In the genomic region with DNA sequence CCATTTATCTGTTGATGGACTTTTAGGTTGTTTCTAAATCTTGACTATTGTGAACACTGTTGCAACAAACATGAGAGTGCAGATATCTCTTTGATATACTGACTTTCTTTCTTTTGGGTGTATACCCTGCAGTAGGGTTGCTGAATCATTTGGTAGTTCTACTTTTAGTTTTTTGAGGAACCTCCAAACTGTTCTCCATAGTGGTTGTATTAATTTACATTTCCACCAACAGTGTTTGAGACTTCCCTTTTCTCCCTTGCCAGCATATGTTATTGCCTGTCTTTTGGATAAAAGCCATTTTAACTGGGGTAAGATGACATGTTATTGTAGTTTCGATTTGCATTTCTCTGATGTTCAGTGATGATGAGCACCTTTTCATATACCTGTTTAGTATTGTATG, we compare ENCODE assay signal across 14 cellular contexts.
"Had no signal": no experiment of that assay in that cellular context is flagged by ENCODE, and none has a peak within 500 bp of the region (broad histone marks: within the 10 kb centered on the region; RNA-seq: fewer than 3 reads in every experiment).

No MANE protein-coding gene starts in this region.

- H3K27me3 ChIP-seq: cardiac muscle cell, gastroesophageal sphincter, testis had no signal

- H3K4me3 Mint-ChIP-seq: activated CD4-positive, alpha-beta T cell treated with anti-CD3 and anti-CD28 coated beads, Interleukin-2, amount 10 ng/mL, durations not matched to agents 7 days and 5 days; activated naive CD4-positive, alpha-beta T cell treated with anti-CD3 and anti-CD28 coated beads, Interleukin-2, amount 10 ng/mL, durations not matched to agents 7 days and 5 days; neural crest cell; stimulated activated naive CD8-positive, alpha-beta T cell treated with anti-CD3 and anti-CD28 coated beads, Interleukin-15, Interleukin-2, amounts not matched to agents 100 ng/mL and 50 ng/mL, for 24 hours had no signal

- H3K4me3 ChIP-seq: cardiac muscle cell, gastroesophageal sphincter, testis had no signal

- H3K9me3 ChIP-seq: testis had no signal

- DNase-seq: activated CD4-positive, alpha-beta T cell treated with anti-CD3 and anti-CD28 coated beads, Interleukin-2, amount 10 ng/mL, durations not matched to agents 7 days and 5 days; activated CD4-positive, CD25-positive, alpha-beta regulatory T cell; activated naive CD4-positive, alpha-beta T cell treated with anti-CD3 and anti-CD28 coated beads, Interleukin-2, amount 10 ng/mL, durations not matched to agents 7 days and 5 days; left ventricle myocardium superior; mesendoderm; stimulated activated CD4-positive, alpha-beta T cell treated with anti-CD3 and anti-CD28 coated beads, Interleukin-2, amount 100 ng/mL, for 48 hours; stimulated activated CD8-positive, alpha-beta memory T cell treated with anti-CD3 and anti-CD28 coated beads, Interleukin-4, amount 100 ng/mL, for 48 hours; testis had no signal

- H3K36me3 Mint-ChIP-seq: activated naive CD4-positive, alpha-beta T cell treated with anti-CD3 and anti-CD28 coated beads, Interleukin-2, amount 10 ng/mL, durations not matched to agents 7 days and 5 days had no signal

- H3K27ac Mint-ChIP-seq: activated CD4-positive, alpha-beta T cell treated with anti-CD3 and anti-CD28 coated beads, Interleukin-2, amount 10 ng/mL, durations not matched to agents 7 days and 5 days; activated naive CD4-positive, alpha-beta T cell treated with anti-CD3 and anti-CD28 coated beads, Interleukin-2, amount 10 ng/mL, durations not matched to agents 7 days and 5 days; activated T-helper 2 cell treated with anti-CD3 and anti-CD28 coated beads, Interferon-gamma antibody, Interleukin-2, Interleukin-4, amounts not matched to agents 10 μg/mL and 5 μg/mL and 100 μg/mL, durations not matched to agents 14 hours and 24 hours and 36 hours; stimulated activated naive CD8-positive, alpha-beta T cell treated with anti-CD3 and anti-CD28 coated beads, Interleukin-15, Interleukin-2, amounts not matched to agents 100 ng/mL and 50 ng/mL, for 24 hours had no signal

- H3K4me1 Mint-ChIP-seq: activated CD4-positive, alpha-beta T cell treated with anti-CD3 and anti-CD28 coated beads, Interleukin-2, amount 10 ng/mL, durations not matched to agents 7 days and 5 days; activated naive CD4-positive, alpha-beta T cell treated with anti-CD3 and anti-CD28 coated beads, Interleukin-2, amount 10 ng/mL, durations not matched to agents 7 days and 5 days; neural crest cell had no signal

- H3K4me1 ChIP-seq: gastroesophageal sphincter had no signal

- H3K9me3 Mint-ChIP-seq: activated T-helper 2 cell treated with anti-CD3 and anti-CD28 coated beads, Interferon-gamma antibody, Interleukin-2, Interleukin-4, amounts not matched to agents 10 μg/mL and 5 μg/mL and 100 μg/mL, durations not matched to agents 14 hours and 24 hours and 36 hours had no signal

- H3K36me3 ChIP-seq: cardiac muscle cell, gastroesophageal sphincter had no signal

- ATAC-seq: gastroesophageal sphincter, left ventricle myocardium superior, sciatic nerve had no signal
